Comparison of ENCODE assay signal across 9 cellular contexts in genomic region chr2:30979822-30980245, GRCh38.
A peak's percentile ranks its signal among the peaks of the same experiment; 100 is the strongest.
DNase-seq lines count a peak whose midpoint lies in the region; ATAC-seq and TF ChIP-seq lines count a peak whose summit lies in the region.
"Had no signal": no experiment of that assay in that cellular context is flagged by ENCODE, and none has a peak within 500 bp of the region (broad histone marks: within the 10 kb centered on the region; RNA-seq: fewer than 3 reads in every experiment).

No MANE protein-coding gene starts in this region.

- intact Hi-C loops in breast epithelium (cut with DNase I; ENCODE audit: low total_unique reads), result no loop called here

- no peaks in the 10 kb centered on the region for H3K27me3 ChIP-seq in breast epithelium

- no peaks in the 10 kb centered on the region for H3K9me3 Mint-ChIP-seq in T-cell

- no peaks in the 10 kb centered on the region for H3K36me3 ChIP-seq in breast epithelium

- peak overlapping the region; percentile 64 to 67 for H3K27ac ChIP-seq in breast epithelium

- no peak overlapping the region for H3K27ac Mint-ChIP-seq in T-cell
- H3K27ac Mint-ChIP-seq: naive thymus-derived CD4-positive, alpha-beta T cell had no signal

- DNase-seq in AG08395 (ENCODE audit: low spot score) (peak; percentile 75), HK-2 (ENCODE audit: unreplicated experiment) (peak; percentile 90), breast epithelium (ENCODE audit: low spot score in 2 of 2) (peak in 1 of 2 donors; percentile 43), kidney tubule cell (ENCODE audit: low spot score) (peak; percentile 98), SKM-1 treated with dmso at 0.1 percent for 144 hours (lab: John Stamatoyannopoulos, UW; ENCODE audit: unreplicated experiment) (no peak), OCI-M1 (lab: John Stamatoyannopoulos, UW) (no peak), T-cell (no peak), NCI-H510A treated with DMSO at 0.1 percent for 48 hours (lab: John Stamatoyannopoulos, UW) (no peak)
- DNase-seq: naive thymus-derived CD4-positive, alpha-beta T cell had no signal

- H3K36me3 Mint-ChIP-seq in T-cell, result no peaks in the 10 kb centered on the region
- H3K36me3 Mint-ChIP-seq: naive thymus-derived CD4-positive, alpha-beta T cell had no signal

- ATAC-seq in T-cell (replicated peaks in 1 of 4), result no peak
- ATAC-seq: naive thymus-derived CD4-positive, alpha-beta T cell had no signal

- no peak overlapping the region for H3K4me3 ChIP-seq in breast epithelium

- POLR2A ChIA-PET in T-cell (lab: Charles Lee), result no interaction called here

- CTCF ChIA-PET in T-cell (lab: Charles Lee), result no interaction called here

- no peaks in the 10 kb centered on the region for H3K4me1 ChIP-seq in breast epithelium

- H3K27me3 Mint-ChIP-seq in T-cell, result no peaks in the 10 kb centered on the region

- no peaks in the 10 kb centered on the region for H3K9me3 ChIP-seq in breast epithelium

- no peak for TF ChIP-seq CTCF in breast epithelium (IDR thresholded peaks at IDR 0.05)

- TF ChIP-seq POLR2A in breast epithelium (IDR thresholded peaks at IDR 0.05), result no peak

- no peaks in the 10 kb centered on the region for H3K4me1 Mint-ChIP-seq in T-cell
- H3K4me1 Mint-ChIP-seq: naive thymus-derived CD4-positive, alpha-beta T cell had no signal

- no peak overlapping the region for H3K4me3 Mint-ChIP-seq in T-cell
- H3K4me3 Mint-ChIP-seq: naive thymus-derived CD4-positive, alpha-beta T cell had no signal

Comparison
In these comparisons a context has a peak if more than half of its experiments do, and no peak if none do; other contexts are left out.
1. DNase-seq: peak in AG08395 (single experiment), HK-2 (single experiment) and kidney tubule cell (single experiment); none in SKM-1 treated with dmso at 0.1 percent for 144 hours (single experiment), OCI-M1 (single experiment), T-cell (0 of 34) and NCI-H510A treated with DMSO at 0.1 percent for 48 hours (single experiment).